9 cellular contexts compared by ENCODE assay signal in genomic region chr3:179045719-179046402, GRCh38. TPM values are rescaled to one million over a fixed set of nuclear protein-coding genes. Genes with fewer than 3 reads are reported as not detected.
DNase-seq lines count a peak whose midpoint lies in the region; ATAC-seq and TF ChIP-seq lines count a peak whose summit lies in the region.
"Had no signal": no experiment of that assay in that cellular context is flagged by ENCODE, and none has a peak within 500 bp of the region (broad histone marks: within the 10 kb centered on the region; RNA-seq: fewer than 3 reads in every experiment).

No MANE protein-coding gene starts in this region.

- H3K4me3 Mint-ChIP-seq in effector memory CD8-positive, alpha-beta T cell: no peak overlapping the region

- no peak for DNase-seq in effector memory CD8-positive, alpha-beta T cell
- DNase-seq in T-helper 9 cell: no peak
- DNase-seq in hippocampal formation (lab: John Stamatoyannopoulos, UW): no peak
- no peak for DNase-seq in lower lobe of right lung
- DNase-seq in NCI-H748 (lab: John Stamatoyannopoulos, UW; ENCODE audit: unreplicated experiment): no peak
- DNase-seq: NCI-H1105 treated with DMSO at 0.1 percent for 48 hours had no signal

- no peaks in the 10 kb centered on the region for H3K9me3 ChIP-seq in lower lobe of right lung

- H3K27me3 Mint-ChIP-seq in effector memory CD8-positive, alpha-beta T cell: no peaks in the 10 kb centered on the region

- no peak overlapping the region for H3K27ac ChIP-seq in lower lobe of right lung

- H3K36me3 Mint-ChIP-seq in effector memory CD8-positive, alpha-beta T cell (ENCODE audit: insufficient read depth): no peaks in the 10 kb centered on the region

- H3K4me3 ChIP-seq in lower lobe of right lung: no peak overlapping the region

- H3K9me3 Mint-ChIP-seq in effector memory CD8-positive, alpha-beta T cell: no peaks in the 10 kb centered on the region

- no peak for TF ChIP-seq CTCF in lower lobe of right lung (IDR thresholded peaks at IDR 0.05)

- H3K4me1 ChIP-seq in lower lobe of right lung: no peaks in the 10 kb centered on the region

- no peaks in the 10 kb centered on the region for H3K27me3 ChIP-seq in lower lobe of right lung (ENCODE audit: low read depth)

- intact Hi-C loops in lower lobe of right lung (cut with DNase I): no loop called here

- peaks cover 40 to 63% of the 10 kb centered on the region in 2 donors for H3K4me1 Mint-ChIP-seq in effector memory CD8-positive, alpha-beta T cell (ENCODE audit: low read depth in 2 of 2)

- ATAC-seq in GM18498 (IDR thresholded peaks at IDR 0.05; ENCODE audit: unreplicated experiment) (peak; percentile 65), GM21423 (IDR thresholded peaks at IDR 0.05; ENCODE audit: unreplicated experiment) (peak; percentile 50), HG03342 (IDR thresholded peaks at IDR 0.05; ENCODE audit: unreplicated experiment) (peak; percentile 45), lower lobe of right lung (no peak)
- no peak for ATAC-seq in effector memory CD8-positive, alpha-beta T cell (replicated peaks)

- peak overlapping the region; percentile 8 to 9 for H3K27ac Mint-ChIP-seq in effector memory CD8-positive, alpha-beta T cell

- H3K36me3 ChIP-seq in lower lobe of right lung: no peaks in the 10 kb centered on the region

RNA-seq across cellular contexts. Expression of gene ZMAT3, which starts 25.7 kb away (rescaled TPM):
- total RNA-seq in lower lobe of right lung: 20.6 TPM

Comparison
In these comparisons a context has a peak if more than half of its experiments do, and no peak if none do; other contexts are left out.
1. ATAC-seq: peak in GM18498 (single experiment), GM21423 (single experiment) and HG03342 (single experiment); none in effector memory CD8-positive, alpha-beta T cell (single experiment) and lower lobe of right lung (0 of 2).